In genomic region chr9:112249277-112249676, GRCh38 we compare ENCODE assay signal across 9 cellular contexts.
DNase-seq lines count a peak whose midpoint lies in the region; ATAC-seq and TF ChIP-seq lines count a peak whose summit lies in the region.
"Had no signal": no experiment of that assay in that cellular context is flagged by ENCODE, and none has a peak within 500 bp of the region (broad histone marks: within the 10 kb centered on the region; RNA-seq: fewer than 3 reads in every experiment).

No MANE protein-coding gene starts in this region.

- peak; percentile 88 for ATAC-seq in GM21447 (IDR thresholded peaks at IDR 0.05; ENCODE audit: unreplicated experiment)
- peak; percentile 78 for ATAC-seq in HG03521 (IDR thresholded peaks at IDR 0.05; ENCODE audit: unreplicated experiment)

- no peak for TF ChIP-seq CTCF in GM10248 (IDR thresholded peaks at IDR 0.05; ENCODE audit: control extremely low read depth, extremely low read depth, low read depth, missing control alignments)

- CTCF ChIA-PET in GM10248 (lab: Yijun Ruan, JAX): interaction anchor here (1.0 kb wide), 2 partner anchors 10 to 30 kb away, joined by 3 read pairs; no protein-coding TSS in a partner anchor

- POLR2A ChIA-PET in GM10248 (lab: Yijun Ruan, JAX): no interaction called here

- DNase-seq in GM10248 (ENCODE audit: extremely low spot score) (peak; percentile 36), dermis microvascular lymphatic vessel endothelial cell (ENCODE audit: low read depth in 2 of 2) (peak; percentile 27 to 29), NCI-H774 (lab: John Stamatoyannopoulos, UW) (no peak), superior temporal gyrus (ENCODE audit: extremely low spot score) (no peak), mucosa of gallbladder (ENCODE audit: low spot score) (no peak), NCI-H748 treated with DMSO at 0.1 percent for 48 hours (lab: John Stamatoyannopoulos, UW) (no peak)
- DNase-seq: NCI-H2029 had no signal

Comparison
In these comparisons a context has a peak if more than half of its experiments do, and no peak if none do; other contexts are left out.
1. DNase-seq: peak in GM10248 (single experiment) and dermis microvascular lymphatic vessel endothelial cell (2 of 2); none in NCI-H774 (single experiment), superior temporal gyrus (single experiment), mucosa of gallbladder (single experiment) and NCI-H748 treated with DMSO at 0.1 percent for 48 hours (single experiment).